In the genomic region with DNA sequence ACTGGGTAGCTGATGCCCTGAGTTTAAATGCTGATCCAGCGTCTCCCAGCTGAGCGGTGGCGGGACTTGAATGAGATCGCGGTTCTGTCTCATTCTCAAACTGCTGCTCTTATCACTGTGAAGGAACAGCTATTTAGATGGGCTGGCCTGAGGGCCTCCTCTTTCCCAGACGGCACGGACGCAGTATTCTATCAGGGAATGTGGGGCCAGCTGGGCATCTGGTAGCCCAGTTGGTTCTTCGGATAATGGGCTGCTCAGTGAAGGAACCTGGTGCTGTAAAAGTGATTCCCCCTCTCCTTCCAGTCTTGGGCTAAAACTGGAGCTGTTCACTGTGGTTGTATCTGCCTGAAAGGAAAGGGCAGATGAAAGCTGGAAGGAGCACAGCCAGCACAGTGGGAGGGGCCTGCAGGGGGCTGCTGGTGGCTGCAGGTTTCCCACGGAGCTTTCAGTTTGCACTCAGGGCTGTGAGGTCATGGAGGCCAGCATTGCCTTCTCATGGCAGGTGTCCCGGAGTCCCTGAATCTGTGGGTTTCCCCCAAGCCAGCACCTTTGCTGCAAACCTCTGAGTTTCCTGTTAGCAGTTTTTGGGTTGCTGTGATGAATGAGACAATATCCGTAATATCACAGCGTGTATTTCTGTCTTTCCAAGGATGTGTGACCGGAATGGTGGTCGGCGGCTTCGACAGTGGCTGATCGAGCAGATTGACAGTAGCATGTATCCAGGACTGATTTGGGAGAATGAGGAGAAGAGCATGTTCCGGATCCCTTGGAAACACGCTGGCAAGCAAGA, we compare ENCODE assay signal across 8 cellular contexts. TPM values are rescaled to one million over a fixed set of nuclear protein-coding genes. Genes with fewer than 3 reads are reported as not detected.
DNase-seq lines count a peak whose midpoint lies in the region; ATAC-seq lines count a peak whose summit lies in the region.

No MANE protein-coding gene starts in this region.

- peak; percentile 57 for DNase-seq in cardiac septum (ENCODE audit: low spot score)
- DNase-seq in left ventricle myocardium superior = no peak
- DNase-seq in activated T-cell treated with anti-CD3 and anti-CD28 coated beads, Interleukin-2, amount 50 U/mL, for 48 hours = peak; percentile 63 to 72
- DNase-seq in stimulated activated CD4-positive, alpha-beta T cell treated with anti-CD3 and anti-CD28 coated beads, Interleukin-1b, Interleukin-23, amount 100 ng/mL, for 48 hours = peak; percentile 63
- no peak for DNase-seq in NCI-H526 (lab: John Stamatoyannopoulos, UW)
- no peak for DNase-seq in SHP77 treated with DMSO at 0.1 percent for 48 hours (lab: John Stamatoyannopoulos, UW)
- DNase-seq in NCI-H2227 treated with DMSO at 0.1 percent for 48 hours (lab: John Stamatoyannopoulos, UW) = no peak

- ATAC-seq in left ventricle myocardium superior (no peak), HG03432 (IDR thresholded peaks at IDR 0.05; ENCODE audit: unreplicated experiment) (peak; percentile 68)

- intact Hi-C loops in cardiac septum (cut with DNase I) (no loop called here), left ventricle myocardium superior (cut with micrococcal nuclease) (no loop called here)

RNA-seq across cellular contexts. Expression of gene IRF8, which starts 3.6 kb away (rescaled TPM):
- total RNA-seq in cardiac septum = 1.6 TPM
- 3.5 TPM for total RNA-seq in left ventricle myocardium superior

Comparison
In these comparisons a context has a peak if more than half of its experiments do, and no peak if none do; other contexts are left out.
1. DNase-seq: peak in cardiac septum (single experiment), activated T-cell treated with anti-CD3 and anti-CD28 coated beads, Interleukin-2, amount 50 U/mL, for 48 hours (2 of 2) and stimulated activated CD4-positive, alpha-beta T cell treated with anti-CD3 and anti-CD28 coated beads, Interleukin-1b, Interleukin-23, amount 100 ng/mL, for 48 hours (single experiment); none in left ventricle myocardium superior (single experiment), NCI-H526 (0 of 2), SHP77 treated with DMSO at 0.1 percent for 48 hours (single experiment) and NCI-H2227 treated with DMSO at 0.1 percent for 48 hours (single experiment).